Comparison of ENCODE assay signal across 1 cellular context in genomic region chr3:195271116-195271858, GRCh38.
TF ChIP-seq lines count a peak whose summit lies in the region.

TSS of gene XXYLT1 (minus strand) at chr3:195271159. CDS start at chr3:195271058, 101 bp downstream.

TF ChIP-seq in HCT116, 20 proteins besides CTCF, POLR2A, EP300 and RAD21 (continued from another document):
- TF ChIP-seq ZBTB33 (IDR thresholded peaks at IDR 0.05; ENCODE audit: extremely low read depth, insufficient replicate concordance, low read length) (no peak), EZH2phosphoT487 (IDR thresholded peaks at IDR 0.05; ENCODE audit: borderline replicate concordance) (no peak), YY1 (IDR thresholded peaks at IDR 0.05; ENCODE audit: extremely low read depth, insufficient replicate concordance, low read depth, low read length) (peak; percentile 96), TCF7L2 (IDR thresholded peaks at IDR 0.05; ENCODE audit: borderline replicate concordance, extremely low read depth, insufficient read depth, insufficient read length) (no peak)
